Comparison of ENCODE assay signal across 20 cellular contexts in genomic region chr9:134598884-134599245, GRCh38. TPM values are rescaled to one million over a fixed set of nuclear protein-coding genes. Genes with fewer than 3 reads are reported as not detected.
DNase-seq lines count a peak whose midpoint lies in the region; ATAC-seq and TF ChIP-seq lines count a peak whose summit lies in the region.
"Had no signal": no experiment of that assay in that cellular context is flagged by ENCODE, and none has a peak within 500 bp of the region (broad histone marks: within the 10 kb centered on the region; RNA-seq: fewer than 3 reads in every experiment).

No MANE protein-coding gene starts in this region.

- in situ Hi-C loops in IMR-90 (cut with MboI; ENCODE audit: low sequenced_read_pairs): no loop called here

- intact Hi-C loops in IMR-90 (cut with micrococcal nuclease): no loop called here
- intact Hi-C loops in tibial artery (cut with DNase I; ENCODE audit: low total_unique reads): no loop called here

- peaks cover 3% of the 10 kb centered on the region for H3K4me1 Mint-ChIP-seq in neural progenitor cell
- H3K4me1 Mint-ChIP-seq: activated CD4-positive, alpha-beta memory T cell treated with anti-CD3 and anti-CD28 coated beads, Interleukin-2, amount 10 ng/mL, durations not matched to agents 7 days and 5 days; CD4-positive, alpha-beta memory T cell; naive thymus-derived CD4-positive, alpha-beta T cell had no signal

- peak overlapping the region; percentile 73 for H3K4ac ChIP-seq in IMR-90 (ENCODE audit: low read depth, low read length)

- H3K9me3 ChIP-seq in IMR-90 (ENCODE audit: control insufficient read depth, insufficient read depth, low read length) (0 out of 2 replicates have a peak, but pooled peaks cover 2% of the 10 kb centered on the region), cardiac muscle cell (ENCODE audit: low read depth) (peaks cover 4% of the 10 kb centered on the region), neural progenitor cell (ENCODE audit: low read depth) (no peaks in the 10 kb centered on the region), tibial artery (no peaks in the 10 kb centered on the region)
- H3K9me3 ChIP-seq: esophagus muscularis mucosa had no signal

- H2AK9ac ChIP-seq in IMR-90 (replicated peaks; ENCODE audit: low read depth, low read length, poor library complexity): peak overlapping the region; percentile 11

- no peak for TF ChIP-seq RAD21 in IMR-90 (IDR thresholded peaks at IDR 0.05; ENCODE audit: low read length)

- BruUV-seq in IMR-90 (replicated peaks; lab: Mats Ljungman, UMichigan): no TSS peak

- H3K4me1 ChIP-seq in IMR-90 (ENCODE audit: control insufficient read depth, insufficient read depth, low read length): peaks cover 15% of the 10 kb centered on the region
- H3K4me1 ChIP-seq in cardiac muscle cell (ENCODE audit: low read depth): peaks cover 9% of the 10 kb centered on the region
- no peaks in the 10 kb centered on the region for H3K4me1 ChIP-seq in neural progenitor cell
- H3K4me1 ChIP-seq in tibial artery: peaks cover 0 to 23% (median 9%) of the 10 kb centered on the region in 4 donors

- peak overlapping the region; percentile 52 for H2BK20ac ChIP-seq in IMR-90 (ENCODE audit: low read depth, low read length)

- no peak overlapping the region for H2AFZ ChIP-seq in IMR-90 (replicated peaks; ENCODE audit: low read length, poor library complexity)
- peak overlapping the region; percentile 19 for H2AFZ ChIP-seq in neural progenitor cell (replicated peaks)
- H2AFZ ChIP-seq: PC-9 had no signal

- H4K20me1 ChIP-seq in IMR-90 (ENCODE audit: insufficient read depth, low read length): no peaks in the 10 kb centered on the region; the same call in 1 of the 2 replicates
- no peaks in the 10 kb centered on the region for H4K20me1 ChIP-seq in neural progenitor cell (ENCODE audit: low read depth)

- DNase-seq in IMR-90 (no peak), cardiac muscle cell (ENCODE audit: low read depth in 1 of 2, low spot score in 1 of 2) (peak in 1 of 2 donors; percentile 29), neural progenitor cell (ENCODE audit: low spot score) (no peak), tibial artery (no peak), NOMO-1 treated with dmso at 0.1 percent for 144 hours (lab: John Stamatoyannopoulos, UW; ENCODE audit: unreplicated experiment) (no peak), NCI-H1436 treated with DMSO at 0.1 percent for 48 hours (lab: John Stamatoyannopoulos, UW) (no peak), cerebellar nuclear complex (lab: John Stamatoyannopoulos, UW) (no peak)
- DNase-seq: CD4-positive, alpha-beta memory T cell; effector memory CD8-positive, alpha-beta T cell; Karpas-422; kidney glomerular epithelial cell; naive thymus-derived CD4-positive, alpha-beta T cell; NCI-H1694; NCI-H524; PC-9; SIG-M5; stimulated activated naive CD8-positive, alpha-beta T cell treated with anti-CD3 and anti-CD28 coated beads, Interleukin-15, Interleukin-2, amounts not matched to agents 100 U/mL and 50 U/mL, for 24 hours had no signal

- H3K14ac ChIP-seq in IMR-90 (replicated peaks; ENCODE audit: low read depth, low read length): no peak overlapping the region; the same call in 1 of the 2 replicates

- H3F3A ChIP-seq in neural progenitor cell (ENCODE audit: low read depth): peaks cover 22% of the 10 kb centered on the region

- TF ChIP-seq POLR2A in IMR-90 (IDR thresholded peaks at IDR 0.05; ENCODE audit: low read depth, low read length): no peak

- H3K9me3 Mint-ChIP-seq in neural progenitor cell: peaks cover 2% of the 10 kb centered on the region
- H3K9me3 Mint-ChIP-seq: activated CD4-positive, alpha-beta memory T cell treated with anti-CD3 and anti-CD28 coated beads, Interleukin-2, amount 10 ng/mL, durations not matched to agents 7 days and 5 days; effector memory CD8-positive, alpha-beta T cell; mesothelial cell of epicardium had no signal

- no peak overlapping the region for H4K5ac ChIP-seq in IMR-90 (ENCODE audit: low read depth, low read length)

- H3K56ac ChIP-seq in IMR-90 (ENCODE audit: extremely low read depth, insufficient read depth, low read length): no peak overlapping the region

- peak overlapping the region; percentile 61; the same call in 1 of the 3 replicates for H2BK15ac ChIP-seq in IMR-90 (ENCODE audit: low read depth, low read length)

- H3K36me3 ChIP-seq in IMR-90 (ENCODE audit: control insufficient read depth, insufficient read depth, low read length) (no peaks in the 10 kb centered on the region), cardiac muscle cell (no peaks in the 10 kb centered on the region), neural progenitor cell (no peaks in the 10 kb centered on the region), tibial artery (no peaks in the 10 kb centered on the region)
- H3K36me3 ChIP-seq: esophagus muscularis mucosa had no signal

- dilution Hi-C loops in IMR-90 (cut with HindIII; ENCODE audit: low sequenced_read_pairs, unreplicated experiment): no loop called here

- H3K18ac ChIP-seq in IMR-90 (ENCODE audit: low read depth, low read length): no peak overlapping the region

- POLR2A ChIA-PET in IMR-90 (lab: Charles Lee; ENCODE audit: unreplicated experiment): no interaction called here

- H3K4me3 ChIP-seq in IMR-90 (ENCODE audit: insufficient read depth, low read depth, low read length) (no peak overlapping the region), cardiac muscle cell (no peak overlapping the region), neural progenitor cell (no peak overlapping the region), tibial artery (no peak overlapping the region)
- H3K4me3 ChIP-seq: esophagus muscularis mucosa, PC-9 had no signal

- H3K27me3 ChIP-seq in IMR-90 (ENCODE audit: control insufficient read depth, insufficient read depth, low read length) (no peaks in the 10 kb centered on the region), cardiac muscle cell (no peaks in the 10 kb centered on the region), neural progenitor cell (no peaks in the 10 kb centered on the region), tibial artery (no peaks in the 10 kb centered on the region)

- peak overlapping the region; percentile 95; the same call in 1 of the 2 replicates for H2BK120ac ChIP-seq in IMR-90 (ENCODE audit: low read depth, low read length)

- peaks cover 2% of the 10 kb centered on the region for H3K27me3 Mint-ChIP-seq in neural progenitor cell (ENCODE audit: insufficient read depth, low read depth)
- H3K27me3 Mint-ChIP-seq: activated CD4-positive, alpha-beta memory T cell treated with anti-CD3 and anti-CD28 coated beads, Interleukin-2, amount 10 ng/mL, durations not matched to agents 7 days and 5 days had no signal

- CTCF ChIA-PET in IMR-90 (lab: Yijun Ruan, JAX): no interaction called here

- no peaks in the 10 kb centered on the region for H3K79me2 ChIP-seq in neural progenitor cell (ENCODE audit: low read depth)

- no peak overlapping the region for H3K23ac ChIP-seq in IMR-90 (ENCODE audit: low read depth, low read length)

- H4K8ac ChIP-seq in IMR-90 (ENCODE audit: low read depth in 2 of 2, low read length in 2 of 2): no peak overlapping the region

- WGBS in IMR-90 (ENCODE audit: extremely low coverage in 2 of 2, insufficient read length in 1 of 2), 2 experiments: 94% methylated on average over 3 of the region's 11 CpGs; no CpG with 5 or more reads in 1 of the 2 experiments

- TF ChIP-seq CTCF in IMR-90 (conservative IDR thresholded peaks at IDR 0.05; ENCODE audit: low read depth, low read length): no peak
- TF ChIP-seq CTCF in cardiac muscle cell (IDR thresholded peaks at IDR 0.05; ENCODE audit: low read depth, low read length): no peak
- TF ChIP-seq CTCF in neural progenitor cell (IDR thresholded peaks at IDR 0.05): no peak
- TF ChIP-seq CTCF in tibial artery (IDR thresholded peaks at IDR 0.05): no peak

- H2BK5ac ChIP-seq in IMR-90 (ENCODE audit: low read depth, low read length, poor library complexity, severe bottlenecking): no peak overlapping the region

- H3K27ac Mint-ChIP-seq in neural progenitor cell: no peak overlapping the region
- H3K27ac Mint-ChIP-seq: activated CD4-positive, alpha-beta memory T cell treated with anti-CD3 and anti-CD28 coated beads, Interleukin-2, amount 10 ng/mL, durations not matched to agents 7 days and 5 days; CD4-positive, alpha-beta memory T cell; effector memory CD8-positive, alpha-beta T cell; naive thymus-derived CD4-positive, alpha-beta T cell had no signal

- ATAC-seq in IMR-90 (ENCODE audit: low read depth): no peak
- ATAC-seq: effector memory CD8-positive, alpha-beta T cell; naive thymus-derived CD4-positive, alpha-beta T cell; stimulated activated naive CD8-positive, alpha-beta T cell treated with anti-CD3 and anti-CD28 coated beads, Interleukin-15, Interleukin-2, amounts not matched to agents 100 U/mL and 50 U/mL, for 24 hours had no signal

- H3K4me2 ChIP-seq in IMR-90 (ENCODE audit: low read depth, low read length): no peak overlapping the region
- no peak overlapping the region for H3K4me2 ChIP-seq in neural progenitor cell
- H3K4me2 ChIP-seq: PC-9 had no signal

- H4K91ac ChIP-seq in IMR-90 (ENCODE audit: insufficient read depth, low read depth, low read length): peak overlapping the region; percentile 4

- peaks cover 12% of the 10 kb centered on the region for H3K9me1 ChIP-seq in IMR-90 (ENCODE audit: insufficient read depth, low read length)

- peaks cover 2 to 8% of the 10 kb centered on the region in 2 experiments; a peak in 1 of 4 replicates for H3K79me1 ChIP-seq in IMR-90 (ENCODE audit: low read depth in 1 of 2, low read length in 2 of 2)

- H3K36me3 Mint-ChIP-seq in neural progenitor cell: no peaks in the 10 kb centered on the region
- H3K36me3 Mint-ChIP-seq: CD4-positive, alpha-beta memory T cell; mesothelial cell of epicardium; naive thymus-derived CD4-positive, alpha-beta T cell had no signal

- H3K4me3 Mint-ChIP-seq in neural progenitor cell: no peak overlapping the region
- H3K4me3 Mint-ChIP-seq: activated CD4-positive, alpha-beta memory T cell treated with anti-CD3 and anti-CD28 coated beads, Interleukin-2, amount 10 ng/mL, durations not matched to agents 7 days and 5 days; CD4-positive, alpha-beta memory T cell; effector memory CD8-positive, alpha-beta T cell; mesothelial cell of epicardium; naive thymus-derived CD4-positive, alpha-beta T cell had no signal

- H3K27ac ChIP-seq in IMR-90 (ENCODE audit: insufficient read depth, low read length) (no peak overlapping the region), cardiac muscle cell (peak overlapping the region; percentile 13), neural progenitor cell (no peak overlapping the region), tibial artery (peak overlapping the region; percentile 51 to 61)
- H3K27ac ChIP-seq: PC-9 had no signal

- H3K9ac ChIP-seq in IMR-90 (ENCODE audit: low read depth, low read length) (no peak overlapping the region), neural progenitor cell (no peak overlapping the region)

- peak overlapping the region; percentile 31 for H2AK5ac ChIP-seq in IMR-90 (ENCODE audit: low read depth, low read length)

TF ChIP-seq in IMR-90, 13 proteins besides CTCF, POLR2A, EP300 and RAD21 (continues in another document):
- TF ChIP-seq MAZ (IDR thresholded peaks at IDR 0.05; ENCODE audit: borderline replicate concordance, low read depth, low read length): no peak

RNA-seq across cellular contexts. Expression of gene COL5A1, which starts 42.7 kb away (rescaled TPM):
- total RNA-seq in IMR-90 (2012; rRNA removed): 19.2 and 21.1 TPM in 2 replicates
- 154 and 173 TPM in 2 replicates for polyA plus RNA-seq in IMR-90 (2012; rRNA removed)
- polyA plus RNA-seq in IMR-90 (2012; cell fraction: cytosol; rRNA removed): 95.5 and 194 TPM in 2 replicates
- polyA plus RNA-seq in IMR-90 (2012; cell fraction: nucleus; rRNA removed; ENCODE audit: low replicate concordance): 391 and 419 TPM in 2 replicates
- total RNA-seq in cardiac muscle cell: 75.5 and 129 TPM in 2 replicates
- polyA plus RNA-seq in cardiac muscle cell: 34.5 and 50.7 TPM in 2 replicates
- 6.1 and 14.2 TPM in 2 replicates for total RNA-seq in neural progenitor cell (ENCODE audit: low replicate concordance)
- polyA plus RNA-seq: naive thymus-derived CD4-positive, alpha-beta T cell had no signal

Comparison
In these comparisons a context has a peak if more than half of its experiments do, and no peak if none do; other contexts are left out.
1. H3K27ac ChIP-seq: peak in cardiac muscle cell (single experiment) and tibial artery (2 of 2); none in IMR-90 (single experiment) and neural progenitor cell (single experiment).